ENCODE assay signal across 11 cellular contexts in genomic region chr19:49456351-49456750, GRCh38. TPM values are rescaled to one million over a fixed set of nuclear protein-coding genes. Genes with fewer than 3 reads are reported as not detected.
A peak's percentile ranks its signal among the peaks of the same experiment; 100 is the strongest.
DNase-seq lines count a peak whose midpoint lies in the region; ATAC-seq and TF ChIP-seq lines count a peak whose summit lies in the region.
"Had no signal": no experiment of that assay in that cellular context is flagged by ENCODE, and none has a peak within 500 bp of the region (broad histone marks: within the 10 kb centered on the region; RNA-seq: fewer than 3 reads in every experiment).

No MANE protein-coding gene starts in this region.

- H3K9me3 ChIP-seq in breast epithelium (no peaks in the 10 kb centered on the region), upper lobe of right lung (no peaks in the 10 kb centered on the region)
- H3K9me3 ChIP-seq: BE2C had no signal

- TF ChIP-seq POLR2A in breast epithelium (IDR thresholded peaks at IDR 0.05): no peak

- TF ChIP-seq CTCF in breast epithelium (IDR thresholded peaks at IDR 0.05) (no peak), MCF 10A (IDR thresholded peaks at IDR 0.05; ENCODE audit: unreplicated experiment) (no peak), natural killer cell (IDR thresholded peaks at IDR 0.05) (no peak), upper lobe of right lung (IDR thresholded peaks at IDR 0.05) (no peak)

- BruUV-seq in MCF 10A (replicated peaks; lab: Mats Ljungman, UMichigan): no TSS peak

- no peak for DNase-seq in breast epithelium (ENCODE audit: low spot score in 2 of 2)
- no peak for DNase-seq in MCF 10A (ENCODE audit: unreplicated experiment)
- no peak for DNase-seq in activated naive CD8-positive, alpha-beta T cell treated with anti-CD3 and anti-CD28 coated beads, Interleukin-2, amount 50 U/mL, for 24 hours
- DNase-seq in natural killer cell: no peak
- DNase-seq in upper lobe of right lung: no peak
- DNase-seq in stimulated activated CD4-positive, alpha-beta T cell treated with anti-CD3 and anti-CD28 coated beads, Interleukin-2, amount 100 ng/mL, for 24 hours: no peak
- DNase-seq in A172 (ENCODE audit: low spot score): no peak
- DNase-seq: aorta, BE2C, NCI-H2171 treated with DMSO at 0.1 percent for 48 hours had no signal

- H3K27ac Mint-ChIP-seq in MCF 10A (ENCODE audit: low read depth, unreplicated experiment) (no peak overlapping the region), natural killer cell (no peak overlapping the region)
- peak overlapping the region; percentile 35 for H3K27ac Mint-ChIP-seq in activated naive CD8-positive, alpha-beta T cell treated with anti-CD3 and anti-CD28 coated beads, Interleukin-2, amount 50 U/mL, for 24 hours

- H3K4me3 ChIP-seq in breast epithelium: no peak overlapping the region
- no peak overlapping the region for H3K4me3 ChIP-seq in upper lobe of right lung

- H3K4me3 Mint-ChIP-seq in MCF 10A (ENCODE audit: unreplicated experiment): no peak overlapping the region
- H3K4me3 Mint-ChIP-seq in activated naive CD8-positive, alpha-beta T cell treated with anti-CD3 and anti-CD28 coated beads, Interleukin-2, amount 50 U/mL, for 24 hours: no peak overlapping the region
- peak overlapping the region; percentile 66 for H3K4me3 Mint-ChIP-seq in natural killer cell

- POLR2A ChIA-PET in MCF 10A (lab: Yijun Ruan, JAX): interaction anchor here (0.6 to 1.0 kb wide), 2 partner anchors 16 to 26 kb away, joined by 3 read pairs; no protein-coding TSS in a partner anchor

- H3K27me3 Mint-ChIP-seq in MCF 10A (ENCODE audit: insufficient read depth, unreplicated experiment): no peaks in the 10 kb centered on the region
- no peaks in the 10 kb centered on the region for H3K27me3 Mint-ChIP-seq in activated naive CD8-positive, alpha-beta T cell treated with anti-CD3 and anti-CD28 coated beads, Interleukin-2, amount 50 U/mL, for 24 hours
- no peaks in the 10 kb centered on the region for H3K27me3 Mint-ChIP-seq in natural killer cell (ENCODE audit: low read depth in 2 of 2)

- H3K4me1 Mint-ChIP-seq in MCF 10A (ENCODE audit: insufficient read depth, unreplicated experiment) (peaks cover 6% of the 10 kb centered on the region), natural killer cell (peaks cover 24 to 33% of the 10 kb centered on the region in 2 donors)
- H3K4me1 Mint-ChIP-seq in activated naive CD8-positive, alpha-beta T cell treated with anti-CD3 and anti-CD28 coated beads, Interleukin-2, amount 50 U/mL, for 24 hours: peaks cover 30% of the 10 kb centered on the region

- no peak for ATAC-seq in activated naive CD8-positive, alpha-beta T cell treated with anti-CD3 and anti-CD28 coated beads, Interleukin-2, amount 50 U/mL, for 24 hours
- ATAC-seq in natural killer cell (no peak), upper lobe of right lung (no peak), GM21360 (IDR thresholded peaks at IDR 0.05; ENCODE audit: unreplicated experiment) (no peak)

- H3K27me3 ChIP-seq in breast epithelium: no peaks in the 10 kb centered on the region
- no peaks in the 10 kb centered on the region for H3K27me3 ChIP-seq in upper lobe of right lung
- H3K27me3 ChIP-seq: BE2C had no signal

- H3K9me3 Mint-ChIP-seq in MCF 10A (ENCODE audit: unreplicated experiment): no peaks in the 10 kb centered on the region
- H3K9me3 Mint-ChIP-seq in activated naive CD8-positive, alpha-beta T cell treated with anti-CD3 and anti-CD28 coated beads, Interleukin-2, amount 50 U/mL, for 24 hours: no peaks in the 10 kb centered on the region
- H3K9me3 Mint-ChIP-seq in natural killer cell: no peaks in the 10 kb centered on the region

- intact Hi-C loops in breast epithelium (cut with DNase I; ENCODE audit: low total_unique reads): no loop called here
- intact Hi-C loops in MCF 10A (cut with micrococcal nuclease): no loop called here
- intact Hi-C loops in natural killer cell (cut with micrococcal nuclease): no loop called here
- intact Hi-C loops in upper lobe of right lung (cut with DNase I): no loop called here

- H3K4me1 ChIP-seq in breast epithelium: no peaks in the 10 kb centered on the region
- H3K4me1 ChIP-seq in upper lobe of right lung: peaks cover 13% of the 10 kb centered on the region
- H3K4me1 ChIP-seq: BE2C had no signal

- H3K36me3 Mint-ChIP-seq in MCF 10A (ENCODE audit: insufficient read depth, unreplicated experiment): peaks cover 28% of the 10 kb centered on the region
- H3K36me3 Mint-ChIP-seq in activated naive CD8-positive, alpha-beta T cell treated with anti-CD3 and anti-CD28 coated beads, Interleukin-2, amount 50 U/mL, for 24 hours (ENCODE audit: low read depth): peaks cover 14% of the 10 kb centered on the region
- no peaks in the 10 kb centered on the region for H3K36me3 Mint-ChIP-seq in natural killer cell

- CTCF ChIA-PET in MCF 10A (lab: Yijun Ruan, JAX): interaction anchor here (0.8 to 1.8 kb wide), 2 partner anchors 12 to 17 kb away, joined by 4 read pairs; no protein-coding TSS in a partner anchor

- H3K27ac ChIP-seq in breast epithelium: peak overlapping the region; percentile 24 to 71
- peak overlapping the region; percentile 56 for H3K27ac ChIP-seq in upper lobe of right lung

- H3K36me3 ChIP-seq in breast epithelium: no peaks in the 10 kb centered on the region
- peaks cover 11% of the 10 kb centered on the region for H3K36me3 ChIP-seq in upper lobe of right lung
- H3K36me3 ChIP-seq: BE2C had no signal

RNA-seq across cellular contexts. Expression of gene ALDH16A1, which starts 3.3 kb away (rescaled TPM):
- total RNA-seq in breast epithelium (10 to 100 TPM; 20.6 to 34.4 (median 32.2) TPM), MCF 10A (2022) (28.4 and 34.2 TPM in 2 replicates), natural killer cell (10 to 100 TPM; 39.9 to 43.2 (median 41.4) TPM), upper lobe of right lung (32.3 TPM)
- total RNA-seq in A172 (2014; rRNA removed; shearing (Covaris generic)): 41.6 and 47.0 TPM in 2 replicates

RNA-seq across cellular contexts. Expression of gene PIH1D1, which starts 4.7 kb away (rescaled TPM):
- 100 to 1,000 TPM in 2 of 3 donors, 10 to 100 TPM in 1; 94.4 to 121 (median 106) TPM for total RNA-seq in breast epithelium
- total RNA-seq in MCF 10A (2022): 86.3 and 116 TPM in 2 replicates
- 100 to 1,000 TPM; 112 to 149 (median 138) TPM for total RNA-seq in natural killer cell
- 64.2 TPM for total RNA-seq in upper lobe of right lung
- total RNA-seq in A172 (2014; rRNA removed; shearing (Covaris generic)): 103 and 119 TPM in 2 replicates

RNA-seq across cellular contexts. Expression of gene SLC17A7, which starts 15.0 kb away (rescaled TPM):
- total RNA-seq in breast epithelium (1 to 10 TPM in 1 of 3 donors, under 1 TPM in 2; 0.44 to 4.3 (median 0.98) TPM), MCF 10A (2022) (not detected in 2 replicates), natural killer cell (not detected), upper lobe of right lung (0.69 TPM)
- 0.12 TPM in 1 of 2 replicates, not detected in the other for total RNA-seq in A172 (2014; rRNA removed; shearing (Covaris generic))

RNA-seq across cellular contexts. Expression of gene FLT3LG, which starts 17.7 kb away (rescaled TPM):
- total RNA-seq in breast epithelium: 1 to 10 TPM; 4.3 to 7.0 (median 4.6) TPM
- 1.5 and 3.6 TPM in 2 replicates for total RNA-seq in MCF 10A (2022)
- 10 to 100 TPM; 44.7 to 65.7 (median 64.8) TPM for total RNA-seq in natural killer cell
- 12.1 TPM for total RNA-seq in upper lobe of right lung
- total RNA-seq in A172 (2014; rRNA removed; shearing (Covaris generic)): 4.7 and 6.2 TPM in 2 replicates

RNA-seq across cellular contexts. Expression of gene RPL13A, which starts 31.1 kb away (rescaled TPM):
- total RNA-seq in breast epithelium: 1,000 to 10,000 TPM; 3,591 to 5,468 (median 4,346) TPM
- 3,716 and 3,819 TPM in 2 replicates for total RNA-seq in MCF 10A (2022)
- total RNA-seq in natural killer cell: 1,000 to 10,000 TPM; 1,881 to 2,284 (median 2,283) TPM
- total RNA-seq in upper lobe of right lung: 1,829 TPM
- 1,452 and 1,525 TPM in 2 replicates for total RNA-seq in A172 (2014; rRNA removed; shearing (Covaris generic))
